ENCODE assay signal across 14 cellular contexts in the genomic region with DNA sequence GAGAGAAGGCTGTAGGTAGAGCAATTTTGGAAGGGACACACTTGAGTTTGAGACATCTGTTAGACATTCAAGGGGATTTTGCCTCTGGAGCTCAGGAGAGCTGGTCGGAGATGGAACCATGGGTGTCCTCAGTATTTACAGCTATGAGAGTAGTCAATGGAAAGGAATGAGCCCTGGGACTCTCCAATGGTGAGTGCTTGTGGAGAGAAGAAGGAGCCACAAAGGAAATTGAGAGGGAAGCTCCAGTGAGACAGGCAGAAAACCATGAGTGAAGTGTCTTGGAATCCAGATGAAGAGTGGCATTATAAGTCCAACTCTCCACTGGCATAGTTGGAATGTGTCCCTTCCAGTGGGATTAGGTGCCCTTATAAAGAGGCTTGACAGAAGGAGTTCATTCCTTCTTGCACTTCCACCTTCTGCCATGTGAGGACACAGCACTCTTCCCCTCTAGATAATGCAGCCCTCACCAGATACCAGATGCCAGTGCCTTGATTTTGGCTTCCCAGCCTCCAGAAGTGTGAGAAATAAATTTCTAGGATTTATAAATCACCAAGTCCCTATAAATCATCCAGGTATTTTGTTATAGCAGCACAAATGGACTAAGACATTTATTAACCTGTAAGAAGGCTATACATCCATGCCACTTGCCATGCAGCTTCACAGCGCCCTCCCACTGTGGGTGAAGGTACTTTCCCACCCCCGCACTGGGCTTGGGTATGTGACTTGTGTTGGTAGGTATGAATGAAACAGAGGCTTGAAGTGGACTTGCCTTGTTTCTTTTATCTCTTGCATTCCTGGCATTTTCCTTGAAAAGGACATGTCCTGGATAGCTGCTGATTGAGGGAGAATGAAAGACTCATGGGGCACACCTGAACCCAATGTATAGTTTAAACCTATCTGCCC. TPM values are rescaled to one million over a fixed set of nuclear protein-coding genes. Genes with fewer than 3 reads are reported as not detected.
DNase-seq lines count a peak whose midpoint lies in the region; ATAC-seq and TF ChIP-seq lines count a peak whose summit lies in the region.
"Had no signal": no experiment of that assay in that cellular context is flagged by ENCODE, and none has a peak within 500 bp of the region (broad histone marks: within the 10 kb centered on the region; RNA-seq: fewer than 3 reads in every experiment).

No MANE protein-coding gene starts in this region.

- H3K4me3 Mint-ChIP-seq in T-cell, result no peak overlapping the region
- no peak overlapping the region for H3K4me3 Mint-ChIP-seq in activated T-cell treated with anti-CD3 and anti-CD28 coated beads, Interleukin-2, amount 50 U/mL, for 24 hours
- H3K4me3 Mint-ChIP-seq: activated CD8-positive, alpha-beta memory T cell treated with anti-CD3 and anti-CD28 coated beads, Interleukin-2, amount 10 ng/mL, durations not matched to agents 7 days and 5 days; CD4-positive, CD25-positive, alpha-beta regulatory T cell had no signal

- H3K36me3 ChIP-seq in MM.1S (replicated peaks; ENCODE audit: insufficient read depth, low read length), result no peaks in the 10 kb centered on the region
- H3K36me3 ChIP-seq in right atrium auricular region, result no peaks in the 10 kb centered on the region
- H3K36me3 ChIP-seq: Peyer's patch had no signal

- H3K4me1 ChIP-seq in MM.1S (ENCODE audit: low read length) (no peaks in the 10 kb centered on the region), right atrium auricular region (no peaks in the 10 kb centered on the region)
- H3K4me1 ChIP-seq: Peyer's patch had no signal

- H3K9ac ChIP-seq in MM.1S (ENCODE audit: low read length), result no peak overlapping the region

- H4K20me1 ChIP-seq in MM.1S (ENCODE audit: insufficient read depth, low read length), result no peaks in the 10 kb centered on the region

- no peaks in the 10 kb centered on the region for H3F3A ChIP-seq in MM.1S (ENCODE audit: insufficient read depth, low read length)

- ATAC-seq in T-cell (replicated peaks in 1 of 4) (no peak), HG02588 (IDR thresholded peaks at IDR 0.05; ENCODE audit: unreplicated experiment) (no peak)
- ATAC-seq: activated CD8-positive, alpha-beta memory T cell treated with anti-CD3 and anti-CD28 coated beads, Interleukin-2, amount 10 ng/mL, durations not matched to agents 7 days and 5 days had no signal

- no peak overlapping the region for H3K4me3 ChIP-seq in MM.1S (ENCODE audit: low read length)
- no peak overlapping the region for H3K4me3 ChIP-seq in epithelial cell of proximal tubule (ENCODE audit: low read depth, low read length)
- H3K4me3 ChIP-seq in right atrium auricular region, result no peak overlapping the region
- H3K4me3 ChIP-seq: Peyer's patch had no signal

- H3K36me3 Mint-ChIP-seq in T-cell, result no peaks in the 10 kb centered on the region
- no peaks in the 10 kb centered on the region for H3K36me3 Mint-ChIP-seq in activated T-cell treated with anti-CD3 and anti-CD28 coated beads, Interleukin-2, amount 50 U/mL, for 24 hours (ENCODE audit: low read depth)
- H3K36me3 Mint-ChIP-seq: activated CD8-positive, alpha-beta memory T cell treated with anti-CD3 and anti-CD28 coated beads, Interleukin-2, amount 10 ng/mL, durations not matched to agents 7 days and 5 days; CD4-positive, CD25-positive, alpha-beta regulatory T cell had no signal

- CTCF ChIA-PET in T-cell (lab: Charles Lee), result interaction anchor here (0.6 to 0.7 kb wide), 3 partner anchors 26 to 247 kb away, joined by 3 to 6 read pairs (median 4); no protein-coding TSS in a partner anchor

- H3K9me2 ChIP-seq in MM.1S (replicated peaks; ENCODE audit: insufficient read depth, low read length), result no peaks in the 10 kb centered on the region

- no peak overlapping the region for H3K4me2 ChIP-seq in MM.1S (ENCODE audit: low read depth, low read length)

- TF ChIP-seq CTCF in 22Rv1 (IDR thresholded peaks at IDR 0.05), result peak; percentile 58
- TF ChIP-seq CTCF in MM.1S (IDR thresholded peaks at IDR 0.05; ENCODE audit: low read length), result peak; percentile 30; the same call in 1 of the 2 replicates
- TF ChIP-seq CTCF in epithelial cell of proximal tubule (conservative IDR thresholded peaks at IDR 0.05; ENCODE audit: low read depth, low read length), result peak; percentile 27
- TF ChIP-seq CTCF in right atrium auricular region (IDR thresholded peaks at IDR 0.05), result no peak

- no peak overlapping the region for H2AFZ ChIP-seq in MM.1S (ENCODE audit: low read length)

- H3K27ac ChIP-seq in 22Rv1 (no peak overlapping the region), MM.1S (ENCODE audit: low read length) (no peak overlapping the region), right atrium auricular region (no peak overlapping the region)
- H3K27ac ChIP-seq: Peyer's patch had no signal

- H3K4me1 Mint-ChIP-seq in T-cell, result peaks cover 0 to 4% (median 2%) of the 10 kb centered on the region in 3 donors
- peaks cover 2% of the 10 kb centered on the region for H3K4me1 Mint-ChIP-seq in activated T-cell treated with anti-CD3 and anti-CD28 coated beads, Interleukin-2, amount 50 U/mL, for 24 hours (ENCODE audit: low read depth)

- H3K79me2 ChIP-seq in MM.1S (ENCODE audit: low read length), result no peaks in the 10 kb centered on the region

- POLR2A ChIA-PET in T-cell (lab: Charles Lee), result no interaction called here

- DNase-seq in Daoy (ENCODE audit: low read depth) (peak; percentile 17), MM.1S (no peak), epithelial cell of proximal tubule (ENCODE audit: low read depth) (no peak), T-cell (no peak), right atrium auricular region (ENCODE audit: low spot score) (no peak)
- DNase-seq in activated T-cell treated with anti-CD3 and anti-CD28 coated beads, Interleukin-2, amount 50 U/mL, for 24 hours, result no peak
- DNase-seq: activated CD8-positive, alpha-beta memory T cell treated with anti-CD3 and anti-CD28 coated beads, Interleukin-2, amount 10 ng/mL, durations not matched to agents 7 days and 5 days; CD4-positive, CD25-positive, alpha-beta regulatory T cell; effector CD4-positive, alpha-beta T cell; NCI-H2227 treated with DMSO at 0.1 percent for 48 hours; Peyer's patch; T1000 had no signal

- H3K9me3 ChIP-seq in MM.1S (replicated peaks; ENCODE audit: insufficient read depth, low read length) (no peaks in the 10 kb centered on the region), right atrium auricular region (no peaks in the 10 kb centered on the region)

- peaks cover 33 to 37% of the 10 kb centered on the region in 2 donors for H3K27me3 Mint-ChIP-seq in T-cell
- peaks cover 56% of the 10 kb centered on the region for H3K27me3 Mint-ChIP-seq in activated T-cell treated with anti-CD3 and anti-CD28 coated beads, Interleukin-2, amount 50 U/mL, for 24 hours

- peaks cover 0 to 5% (median 0%) of the 10 kb centered on the region in 3 donors for H3K9me3 Mint-ChIP-seq in T-cell
- peaks cover 3% of the 10 kb centered on the region for H3K9me3 Mint-ChIP-seq in activated T-cell treated with anti-CD3 and anti-CD28 coated beads, Interleukin-2, amount 50 U/mL, for 24 hours

- H3K27me3 ChIP-seq in MM.1S (replicated peaks; ENCODE audit: insufficient read depth, low read length), result no peaks in the 10 kb centered on the region
- H3K27me3 ChIP-seq in right atrium auricular region, result no peaks in the 10 kb centered on the region
- H3K27me3 ChIP-seq: Peyer's patch had no signal

- H3K27ac Mint-ChIP-seq in T-cell, result no peak overlapping the region
- H3K27ac Mint-ChIP-seq in activated T-cell treated with anti-CD3 and anti-CD28 coated beads, Interleukin-2, amount 50 U/mL, for 24 hours, result no peak overlapping the region
- H3K27ac Mint-ChIP-seq: activated CD8-positive, alpha-beta memory T cell treated with anti-CD3 and anti-CD28 coated beads, Interleukin-2, amount 10 ng/mL, durations not matched to agents 7 days and 5 days; CD4-positive, CD25-positive, alpha-beta regulatory T cell had no signal

RNA-seq across cellular contexts. Expression of gene LLPH, which starts 27.3 kb away (rescaled TPM):
- 17.0 and 36.6 TPM in 2 replicates for total RNA-seq in Daoy (2014; rRNA removed; shearing (Covaris generic))
- total RNA-seq in epithelial cell of proximal tubule (12.6 and 15.9 TPM in 2 replicates), T-cell (10 to 100 TPM; 16.6 to 24.3 (median 22.3) TPM), right atrium auricular region (10 to 100 TPM in 1 of 2 donors, 1 to 10 TPM in 1; 7.0 to 10.1 TPM)

Comparison
In these comparisons a context has a peak if more than half of its experiments do, and no peak if none do; other contexts are left out.
1. CTCF ChIP-seq: peak in 22Rv1 (single experiment), MM.1S (single experiment) and epithelial cell of proximal tubule (single experiment); none in right atrium auricular region (0 of 2).